ENCODE assay signal across 13 cellular contexts in the genomic region with DNA sequence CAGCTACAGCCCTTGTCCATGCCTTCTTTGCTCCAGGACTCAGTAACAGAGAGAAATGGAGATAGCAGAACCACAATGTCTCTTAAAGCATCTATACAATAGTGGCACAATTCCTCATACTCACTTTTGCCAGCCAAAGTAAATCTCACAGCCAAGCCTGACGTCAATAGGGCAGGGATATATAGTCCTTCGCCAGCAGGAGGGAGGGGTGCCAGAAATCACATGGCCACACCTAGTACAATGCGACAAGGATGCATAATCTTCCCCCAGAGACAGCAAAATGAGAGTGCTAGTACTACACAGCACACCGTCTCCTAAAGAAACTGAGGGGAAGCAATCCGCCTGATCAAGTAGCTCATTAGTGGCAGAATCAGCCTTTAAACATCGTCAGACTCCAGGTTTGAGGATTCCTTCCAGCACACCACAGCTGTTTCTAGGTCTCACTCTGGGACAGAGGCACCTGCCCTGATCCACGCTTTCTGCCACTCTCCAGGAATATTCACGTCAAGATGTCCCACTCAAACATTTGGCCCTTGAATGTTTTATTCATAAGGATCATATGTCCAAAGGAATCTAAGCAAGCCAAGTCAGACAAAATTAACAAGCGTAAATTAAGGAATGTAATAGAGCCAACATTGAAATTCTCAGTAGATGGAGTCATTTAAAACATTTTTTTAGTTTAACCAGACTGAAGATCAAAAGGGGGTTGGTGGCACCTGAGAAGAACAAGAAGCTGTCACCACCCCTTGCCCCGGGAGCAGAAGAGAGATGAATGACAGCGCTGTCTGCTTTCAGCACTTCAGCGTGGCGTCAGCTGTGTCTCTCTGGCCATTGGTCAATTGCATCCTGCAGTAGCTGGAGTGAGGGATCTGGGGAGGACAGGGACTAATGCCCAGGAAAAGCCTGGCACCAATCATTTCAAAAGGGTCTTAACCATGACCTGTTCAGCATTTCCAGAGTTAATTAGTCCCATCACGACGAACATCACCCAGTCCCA.
DNase-seq lines count a peak whose midpoint lies in the region; ATAC-seq and TF ChIP-seq lines count a peak whose summit lies in the region.
"Had no signal": no experiment of that assay in that cellular context is flagged by ENCODE, and none has a peak within 500 bp of the region (broad histone marks: within the 10 kb centered on the region; RNA-seq: fewer than 3 reads in every experiment).

No MANE protein-coding gene starts in this region.

- peak; percentile 49 for DNase-seq in Daoy (ENCODE audit: low read depth)
- DNase-seq in RWPE2 (ENCODE audit: low spot score), result no peak
- DNase-seq in fibroblast of gingiva (ENCODE audit: low read depth), result peak; percentile 19
- no peak for DNase-seq in nephron progenitor cell
- DNase-seq in inferior parietal cortex (ENCODE audit: extremely low spot score), result no peak
- DNase-seq in NCI-H524 treated with DMSO at 0.1 percent for 48 hours (lab: John Stamatoyannopoulos, UW), result no peak
- DNase-seq in GOT3 (lab: John Stamatoyannopoulos, UW), result no peak
- no peak for DNase-seq in activated T-cell treated with anti-CD3 and anti-CD28 coated beads, Interleukin-2, amount 50 U/mL, for 24 hours

- H3K4me1 ChIP-seq in RWPE2 (ENCODE audit: insufficient read depth, poor library complexity, severe bottlenecking), result peaks cover 74% of the 10 kb centered on the region

- no peak overlapping the region for H3K4me3 ChIP-seq in RWPE2 (ENCODE audit: severe bottlenecking)
- H3K4me3 ChIP-seq: BLaER1 treated with 17β-estradiol and CSF1 and Interleukin-3, amounts not matched to agents 10 nM and 100 nM; thoracic aorta had no signal

- no peak for ATAC-seq in RWPE2 (ENCODE audit: low read depth)
- ATAC-seq: activated T-helper 17 cell treated with anti-CD3 and anti-CD28 coated beads, Interleukin-2, amount 50 U/mL, for 72 hours had no signal

- TF ChIP-seq CTCF in RWPE2 (IDR thresholded peaks at IDR 0.05; ENCODE audit: poor library complexity, severe bottlenecking) (no peak), nephron progenitor cell (IDR thresholded peaks at IDR 0.05) (no peak)

- no peaks in the 10 kb centered on the region for H3K27me3 Mint-ChIP-seq in nephron progenitor cell (ENCODE audit: low read depth, poor library complexity)
- peaks cover 46% of the 10 kb centered on the region for H3K27me3 Mint-ChIP-seq in activated T-cell treated with anti-CD3 and anti-CD28 coated beads, Interleukin-2, amount 50 U/mL, for 24 hours

- no peaks in the 10 kb centered on the region for H3K36me3 Mint-ChIP-seq in nephron progenitor cell (ENCODE audit: low read depth)
- no peaks in the 10 kb centered on the region for H3K36me3 Mint-ChIP-seq in activated T-cell treated with anti-CD3 and anti-CD28 coated beads, Interleukin-2, amount 50 U/mL, for 24 hours (ENCODE audit: low read depth)

- H3K9me3 ChIP-seq in RWPE2 (ENCODE audit: severe bottlenecking), result no peaks in the 10 kb centered on the region
- H3K9me3 ChIP-seq: BLaER1 treated with 17β-estradiol and CSF1 and Interleukin-3, amounts not matched to agents 10 nM and 100 nM; thoracic aorta had no signal

- no peak overlapping the region for H3K4me3 Mint-ChIP-seq in nephron progenitor cell
- no peak overlapping the region for H3K4me3 Mint-ChIP-seq in activated T-cell treated with anti-CD3 and anti-CD28 coated beads, Interleukin-2, amount 50 U/mL, for 24 hours
- H3K4me3 Mint-ChIP-seq: activated T-helper 17 cell treated with anti-CD3 and anti-CD28 coated beads, Interleukin-2, amount 50 U/mL, for 72 hours; IgD-negative memory B cell had no signal

- no peaks in the 10 kb centered on the region for H3K27me3 ChIP-seq in RWPE2 (ENCODE audit: insufficient read depth, poor library complexity, severe bottlenecking)

- peak overlapping the region; percentile 100 for H3K27ac ChIP-seq in RWPE2 (ENCODE audit: poor library complexity, severe bottlenecking)
- H3K27ac ChIP-seq: BLaER1 treated with 17β-estradiol and CSF1 and Interleukin-3, amounts not matched to agents 10 nM and 100 nM had no signal

- peak overlapping the region; percentile 46 for H3K27ac Mint-ChIP-seq in nephron progenitor cell
- no peak overlapping the region for H3K27ac Mint-ChIP-seq in activated T-cell treated with anti-CD3 and anti-CD28 coated beads, Interleukin-2, amount 50 U/mL, for 24 hours
- H3K27ac Mint-ChIP-seq: activated T-helper 17 cell treated with anti-CD3 and anti-CD28 coated beads, Interleukin-2, amount 50 U/mL, for 72 hours; IgD-negative memory B cell; progenitor cell of endocrine pancreas had no signal

- H3K36me3 ChIP-seq in RWPE2 (ENCODE audit: low read depth), result no peaks in the 10 kb centered on the region
- H3K36me3 ChIP-seq: BLaER1 treated with 17β-estradiol and CSF1 and Interleukin-3, amounts not matched to agents 10 nM and 100 nM; thoracic aorta had no signal

- H3K9me3 Mint-ChIP-seq in nephron progenitor cell, result no peaks in the 10 kb centered on the region
- no peaks in the 10 kb centered on the region for H3K9me3 Mint-ChIP-seq in activated T-cell treated with anti-CD3 and anti-CD28 coated beads, Interleukin-2, amount 50 U/mL, for 24 hours
- H3K9me3 Mint-ChIP-seq: activated T-helper 17 cell treated with anti-CD3 and anti-CD28 coated beads, Interleukin-2, amount 50 U/mL, for 72 hours; IgD-negative memory B cell had no signal

- H3K4me1 Mint-ChIP-seq in nephron progenitor cell, result peaks cover 71% of the 10 kb centered on the region
- H3K4me1 Mint-ChIP-seq in activated T-cell treated with anti-CD3 and anti-CD28 coated beads, Interleukin-2, amount 50 U/mL, for 24 hours (ENCODE audit: low read depth), result peaks cover 43% of the 10 kb centered on the region
- H3K4me1 Mint-ChIP-seq: IgD-negative memory B cell had no signal

Comparison
In these comparisons a context has a peak if more than half of its experiments do, and no peak if none do; other contexts are left out.
1. DNase-seq: peak in Daoy (single experiment) and fibroblast of gingiva (single experiment); none in RWPE2 (single experiment), nephron progenitor cell (single experiment), inferior parietal cortex (single experiment), NCI-H524 treated with DMSO at 0.1 percent for 48 hours (single experiment), GOT3 (single experiment) and activated T-cell treated with anti-CD3 and anti-CD28 coated beads, Interleukin-2, amount 50 U/mL, for 24 hours (single experiment).